Comparison of ENCODE assay signal across 1 cellular context in the genomic region with DNA sequence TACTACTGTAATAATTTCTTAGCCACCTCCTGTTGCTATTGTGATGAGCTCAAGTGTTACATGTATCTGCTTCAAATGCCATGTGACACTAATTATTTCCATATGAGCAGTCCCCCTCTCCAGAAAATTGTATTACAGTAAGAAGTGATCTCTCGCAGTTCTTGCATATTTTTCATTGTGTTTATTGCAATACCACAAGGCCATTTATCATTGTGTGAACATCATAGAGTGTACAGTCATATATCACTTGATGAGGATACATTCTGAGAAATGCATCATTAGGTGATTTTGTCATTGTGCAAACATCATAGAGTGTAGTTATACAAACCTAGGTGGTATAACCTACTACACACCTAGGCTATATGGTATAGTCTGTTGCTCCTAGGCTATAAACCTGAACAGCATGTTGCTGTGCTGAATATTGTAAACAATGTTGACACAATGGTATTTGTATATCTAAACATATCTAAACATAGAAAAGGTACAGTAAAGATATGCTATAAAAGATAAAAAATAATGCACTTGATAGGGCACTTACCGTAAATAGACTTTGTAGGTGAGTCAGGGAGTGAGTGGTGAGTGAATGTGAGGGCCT.
TF ChIP-seq lines count a peak whose summit lies in the region.

No MANE protein-coding gene starts in this region.

TF ChIP-seq in IMR-90, 13 proteins besides CTCF, POLR2A, EP300 and RAD21:
- TF ChIP-seq CEBPB (IDR thresholded peaks at IDR 0.05; ENCODE audit: low read depth, low read length) (no peak), SMC3 (IDR thresholded peaks at IDR 0.05; ENCODE audit: low read depth, low read length) (no peak), RCOR1 (IDR thresholded peaks at IDR 0.05; ENCODE audit: insufficient replicate concordance, low read length) (no peak), FOS (IDR thresholded peaks at IDR 0.05; ENCODE audit: low read depth, low read length) (no peak), MAZ (IDR thresholded peaks at IDR 0.05; ENCODE audit: borderline replicate concordance, low read depth, low read length) (no peak), RFX5 (IDR thresholded peaks at IDR 0.05; ENCODE audit: low read depth, low read length) (no peak), MXI1 (IDR thresholded peaks at IDR 0.05; ENCODE audit: borderline replicate concordance, low read depth, low read length) (no peak), BHLHE40 (IDR thresholded peaks at IDR 0.05; ENCODE audit: low read depth, low read length) (no peak), ELK1 (IDR thresholded peaks at IDR 0.05; ENCODE audit: borderline replicate concordance, low read depth, low read length) (no peak), NFE2L2 (IDR thresholded peaks at IDR 0.05; ENCODE audit: low read depth, low read length) (no peak), MAFK (IDR thresholded peaks at IDR 0.05; ENCODE audit: low read depth, low read length) (no peak), CHD1 (IDR thresholded peaks at IDR 0.05; ENCODE audit: low read depth, low read length) (no peak)
- TF ChIP-seq, protein P1, sequence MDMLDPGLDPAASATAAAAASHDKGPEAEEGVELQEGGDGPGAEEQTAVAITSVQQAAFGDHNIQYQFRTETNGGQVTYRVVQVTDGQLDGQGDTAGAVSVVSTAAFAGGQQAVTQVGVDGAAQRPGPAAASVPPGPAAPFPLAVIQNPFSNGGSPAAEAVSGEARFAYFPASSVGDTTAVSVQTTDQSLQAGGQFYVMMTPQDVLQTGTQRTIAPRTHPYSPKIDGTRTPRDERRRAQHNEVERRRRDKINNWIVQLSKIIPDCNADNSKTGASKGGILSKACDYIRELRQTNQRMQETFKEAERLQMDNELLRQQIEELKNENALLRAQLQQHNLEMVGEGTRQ (IDR thresholded peaks at IDR 0.05; ENCODE audit: low read depth, low read length) = no peak
